In genomic region chr3:128239304-128239703, GRCh38 we compare ENCODE assay signal across 22 cellular contexts.
DNase-seq lines count a peak whose midpoint lies in the region; ATAC-seq, FAIRE-seq and TF ChIP-seq lines count a peak whose summit lies in the region.
"Had no signal": no experiment of that assay in that cellular context is flagged by ENCODE, and none has a peak within 500 bp of the region (broad histone marks: within the 10 kb centered on the region; RNA-seq: fewer than 3 reads in every experiment).

No MANE protein-coding gene starts in this region.

- no peak overlapping the region for H2BK120ac ChIP-seq in H9 (ENCODE audit: low read depth, low read length, poor library complexity, severe bottlenecking)

- no peaks in the 10 kb centered on the region for H3K79me2 ChIP-seq in H9 (ENCODE audit: insufficient read depth, low read length)

- H3K23me2 ChIP-seq in H9 (ENCODE audit: insufficient read length, low read depth, low read length, poor library complexity, severe bottlenecking), result no peaks in the 10 kb centered on the region

- no peak overlapping the region for H3K14ac ChIP-seq in H9 (ENCODE audit: insufficient read depth, low read length)

- H3K56ac ChIP-seq in H9 (ENCODE audit: insufficient read length, low read depth, low read length), result no peak overlapping the region

- H3K27me3 ChIP-seq in bronchial epithelial cell (ENCODE audit: control insufficient read depth, insufficient read depth, low read length) (no peaks in the 10 kb centered on the region), H9 (ENCODE audit: insufficient read depth, low read length) (no peaks in the 10 kb centered on the region)
- H3K27me3 ChIP-seq: BLaER1 had no signal

- H3K4me1 ChIP-seq in H9 (ENCODE audit: insufficient read depth, low read length), result no peaks in the 10 kb centered on the region

- no peak for ATAC-seq in activated CD8-positive, alpha-beta memory T cell treated with anti-CD3 and anti-CD28 coated beads, Interleukin-2, amount 10 ng/mL, durations not matched to agents 7 days and 5 days
- no peak for ATAC-seq in T-cell (replicated peaks in 1 of 4)

- H3K4me3 Mint-ChIP-seq in activated CD8-positive, alpha-beta memory T cell treated with anti-CD3 and anti-CD28 coated beads, Interleukin-2, amount 10 ng/mL, durations not matched to agents 7 days and 5 days, result no peak overlapping the region
- H3K4me3 Mint-ChIP-seq in osteocyte (ENCODE audit: unreplicated experiment), result no peak overlapping the region
- no peak overlapping the region for H3K4me3 Mint-ChIP-seq in H9
- H3K4me3 Mint-ChIP-seq in T-cell, result no peak overlapping the region
- H3K4me3 Mint-ChIP-seq: B cell; CD14-positive monocyte; CD4-positive, alpha-beta T cell had no signal

- H4K20me1 ChIP-seq in H9 (ENCODE audit: control insufficient read depth, insufficient read depth, insufficient read length), result no peaks in the 10 kb centered on the region

- H4K8ac ChIP-seq in H9 (replicated peaks; ENCODE audit: insufficient read length, low read depth, low read length), result no peak overlapping the region

- H3K27ac ChIP-seq in H9 (ENCODE audit: insufficient read length, low read depth, low read length), result no peak overlapping the region
- H3K27ac ChIP-seq: 22Rv1, BLaER1 had no signal

- no peak overlapping the region for H4K5ac ChIP-seq in H9 (ENCODE audit: insufficient read length, low read depth, low read length)

- H2BK15ac ChIP-seq in H9 (ENCODE audit: low read depth, low read length), result no peak overlapping the region

- no peak overlapping the region for H2BK12ac ChIP-seq in H9 (ENCODE audit: insufficient read length, low read depth, low read length)

- no peaks in the 10 kb centered on the region for H3K27me3 Mint-ChIP-seq in activated CD8-positive, alpha-beta memory T cell treated with anti-CD3 and anti-CD28 coated beads, Interleukin-2, amount 10 ng/mL, durations not matched to agents 7 days and 5 days
- H3K27me3 Mint-ChIP-seq in osteocyte (ENCODE audit: unreplicated experiment) (no peaks in the 10 kb centered on the region), H9 (ENCODE audit: low read depth) (no peaks in the 10 kb centered on the region), T-cell (no peaks in the 10 kb centered on the region)
- H3K27me3 Mint-ChIP-seq: B cell; CD4-positive, alpha-beta T cell had no signal

- no peak overlapping the region for H3K4me3 ChIP-seq in bronchial epithelial cell (ENCODE audit: low read depth, low read length)
- H3K4me3 ChIP-seq: BLaER1 had no signal

- no peaks in the 10 kb centered on the region for H3K36me3 ChIP-seq in bronchial epithelial cell (ENCODE audit: control insufficient read depth, insufficient read depth, low read length)
- H3K36me3 ChIP-seq: BLaER1 had no signal

- H2AFZ ChIP-seq in H9 (ENCODE audit: low read length), result no peak overlapping the region

- H3T11ph ChIP-seq in H9 (ENCODE audit: low read length), result no peak overlapping the region

- H3K4me2 ChIP-seq in H9 (ENCODE audit: insufficient read depth, insufficient read length, low read length), result no peak overlapping the region
- H3K4me2 ChIP-seq: BLaER1 had no signal

- CTCF ChIA-PET in activated CD8-positive, alpha-beta memory T cell treated with anti-CD3 and anti-CD28 coated beads, Interleukin-2, amount 10 ng/mL, durations not matched to agents 7 days and 5 days (lab: Charles Lee), result no interaction called here
- CTCF ChIA-PET in T-cell (lab: Charles Lee), result no interaction called here

- no peak overlapping the region for H3K23ac ChIP-seq in H9 (ENCODE audit: insufficient read length, low read depth, low read length)

- H2AK5ac ChIP-seq in H9 (ENCODE audit: insufficient read length, low read length), result no peak overlapping the region

- H4K91ac ChIP-seq in H9 (ENCODE audit: insufficient read length, low read depth, low read length), result no peak overlapping the region

- no CpG with 5 or more reads among the region's 3 CpGs for WGBS in H9 (ENCODE audit: extremely low coverage, insufficient read length, low lambda C conversion rate)

- H3K4ac ChIP-seq in H9 (ENCODE audit: low read depth, low read length), result no peak overlapping the region

- no peak overlapping the region for H2BK20ac ChIP-seq in H9 (ENCODE audit: low read depth, low read length, poor library complexity, severe bottlenecking)

- peaks cover 3% of the 10 kb centered on the region for H3K79me1 ChIP-seq in H9 (ENCODE audit: insufficient read depth, low read depth, low read length, poor library complexity, severe bottlenecking)

- no peak overlapping the region for H3K27ac Mint-ChIP-seq in activated CD8-positive, alpha-beta memory T cell treated with anti-CD3 and anti-CD28 coated beads, Interleukin-2, amount 10 ng/mL, durations not matched to agents 7 days and 5 days
- H3K27ac Mint-ChIP-seq in osteocyte (ENCODE audit: unreplicated experiment) (no peak overlapping the region), H9 (no peak overlapping the region), T-cell (peak overlapping the region in 1 of 2 donors; percentile 52)
- H3K27ac Mint-ChIP-seq: B cell; CD4-positive, alpha-beta T cell had no signal

- no peaks in the 10 kb centered on the region for H3K36me3 Mint-ChIP-seq in activated CD8-positive, alpha-beta memory T cell treated with anti-CD3 and anti-CD28 coated beads, Interleukin-2, amount 10 ng/mL, durations not matched to agents 7 days and 5 days
- H3K36me3 Mint-ChIP-seq in osteocyte (ENCODE audit: unreplicated experiment) (no peaks in the 10 kb centered on the region), H9 (ENCODE audit: insufficient read depth in 1 of 3, low read depth in 3 of 3) (no peaks in the 10 kb centered on the region; a peak in 1 of 7 replicates), T-cell (no peaks in the 10 kb centered on the region)

- no peak overlapping the region for H3K18ac ChIP-seq in H9 (ENCODE audit: insufficient read length, low read depth, low read length)

- no peak overlapping the region for H2BK5ac ChIP-seq in H9 (ENCODE audit: insufficient read length, low read length)

- no peaks in the 10 kb centered on the region for H3K9me3 Mint-ChIP-seq in activated CD8-positive, alpha-beta memory T cell treated with anti-CD3 and anti-CD28 coated beads, Interleukin-2, amount 10 ng/mL, durations not matched to agents 7 days and 5 days (ENCODE audit: low read depth)
- H3K9me3 Mint-ChIP-seq in osteocyte (ENCODE audit: unreplicated experiment), result no peaks in the 10 kb centered on the region
- H3K9me3 Mint-ChIP-seq in H9, result no peaks in the 10 kb centered on the region; a peak in 1 of 5 replicates
- H3K9me3 Mint-ChIP-seq in T-cell, result no peaks in the 10 kb centered on the region
- H3K9me3 Mint-ChIP-seq: CD14-positive monocyte; CD4-positive, alpha-beta T cell had no signal

- no peak for TF ChIP-seq CTCF in bronchial epithelial cell (IDR thresholded peaks at IDR 0.05; ENCODE audit: insufficient read depth, low read length, severe bottlenecking)
- TF ChIP-seq CTCF in osteocyte (IDR thresholded peaks at IDR 0.05), result no peak
- TF ChIP-seq CTCF in H9 (conservative IDR thresholded peaks at IDR 0.05), result no peak

- no peaks in the 10 kb centered on the region for H3K9me3 ChIP-seq in H9 (ENCODE audit: control insufficient read depth, low read depth, low read length)
- H3K9me3 ChIP-seq: BLaER1 had no signal

- H3K4me1 Mint-ChIP-seq in activated CD8-positive, alpha-beta memory T cell treated with anti-CD3 and anti-CD28 coated beads, Interleukin-2, amount 10 ng/mL, durations not matched to agents 7 days and 5 days, result peaks cover 7% of the 10 kb centered on the region
- peaks cover 26% of the 10 kb centered on the region for H3K4me1 Mint-ChIP-seq in osteocyte (ENCODE audit: unreplicated experiment)
- peaks cover 15 to 17% of the 10 kb centered on the region in 2 experiments for H3K4me1 Mint-ChIP-seq in H9
- peaks cover 48 to 53% (median 48%) of the 10 kb centered on the region in 3 donors for H3K4me1 Mint-ChIP-seq in T-cell

- peak; percentile 19 for DNase-seq in activated CD8-positive, alpha-beta memory T cell treated with anti-CD3 and anti-CD28 coated beads, Interleukin-2, amount 10 ng/mL, durations not matched to agents 7 days and 5 days
- no peak for DNase-seq in activated CD8-positive, alpha-beta memory T cell treated with anti-CD3 and anti-CD28 coated beads, Interleukin-2, amount 50 U/mL, for 4 hours
- DNase-seq in bronchial epithelial cell (ENCODE audit: low read depth) (no peak), osteocyte (ENCODE audit: extremely low spot score, unreplicated experiment) (peak; percentile 42), H9 (no peak), T-cell (no peak), NCI-H1694 treated with DMSO at 0.1 percent for 48 hours (lab: John Stamatoyannopoulos, UW) (no peak)
- DNase-seq: Calu3; CD4-positive, alpha-beta T cell; COR-L47; DMS53; DMS79 treated with DMSO at 0.1 percent for 48 hours; GF-D8; GOT3; HCEC 1CT had no signal

- no peak overlapping the region for H3K9ac ChIP-seq in H9 (ENCODE audit: extremely low read depth, insufficient read length, low read length)
- H3K9ac ChIP-seq: BLaER1 had no signal

- peak; percentile 72 for FAIRE-seq in bronchial epithelial cell (lab: Jason Lieb, UNC)
- FAIRE-seq: A204.1, GM12891, H54 had no signal

- POLR2A ChIA-PET in T-cell (lab: Charles Lee), result no interaction called here

Comparison
In these comparisons a context has a peak if more than half of its experiments do, and no peak if none do; other contexts are left out.
1. DNase-seq: peak in activated CD8-positive, alpha-beta memory T cell treated with anti-CD3 and anti-CD28 coated beads, Interleukin-2, amount 10 ng/mL, durations not matched to agents 7 days and 5 days (single experiment) and osteocyte (single experiment); none in activated CD8-positive, alpha-beta memory T cell treated with anti-CD3 and anti-CD28 coated beads, Interleukin-2, amount 50 U/mL, for 4 hours (single experiment), bronchial epithelial cell (single experiment), H9 (single experiment), T-cell (0 of 34) and NCI-H1694 treated with DMSO at 0.1 percent for 48 hours (single experiment).